ENCODE assay signal across 12 cellular contexts in the genomic region with DNA sequence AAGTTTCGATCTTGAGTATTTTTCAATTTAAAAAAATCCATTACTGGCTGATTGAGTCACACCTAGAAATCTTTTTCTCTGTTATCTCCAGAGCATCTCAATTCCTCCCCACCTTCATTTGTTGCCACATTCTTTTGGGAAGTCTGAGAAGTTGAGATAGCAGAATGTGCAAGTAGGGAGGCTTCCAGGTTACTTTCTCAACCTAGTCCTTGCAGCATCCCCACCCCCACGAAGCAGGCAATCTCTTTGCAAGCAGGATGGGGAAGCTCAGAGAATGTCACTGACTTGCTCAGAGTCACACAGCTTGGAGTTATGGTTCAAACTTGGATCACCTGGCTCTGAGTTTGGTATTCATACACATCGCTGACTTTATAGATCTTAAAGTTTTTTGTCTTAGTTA. TPM values are rescaled to one million over a fixed set of nuclear protein-coding genes. Genes with fewer than 3 reads are reported as not detected.
DNase-seq lines count a peak whose midpoint lies in the region; ATAC-seq and TF ChIP-seq lines count a peak whose summit lies in the region.
"Had no signal": no experiment of that assay in that cellular context is flagged by ENCODE, and none has a peak within 500 bp of the region (broad histone marks: within the 10 kb centered on the region; RNA-seq: fewer than 3 reads in every experiment).

No MANE protein-coding gene starts in this region.

- CTCF ChIA-PET in AG04450 (lab: Charles Lee): interaction anchor here (0.5 to 4.1 kb wide), 4 partner anchors 9 to 291 kb away, joined by 3 to 22 read pairs (median 4); no protein-coding TSS in a partner anchor
- CTCF ChIA-PET in naive thymus-derived CD4-positive, alpha-beta T cell (lab: Charles Lee): interaction anchor here (1.0 to 1.8 kb wide), 6 partner anchors 11 to 256 kb away, joined by 3 to 10 read pairs (median 4); no protein-coding TSS in a partner anchor

- POLR2A ChIA-PET in AG04450 (lab: Yijun Ruan, JAX): interaction anchor here (1.8 to 2.0 kb wide), 3 partner anchors 12 to 189 kb away, joined by 6 to 15 read pairs (median 6); no protein-coding TSS in a partner anchor
- POLR2A ChIA-PET in naive thymus-derived CD4-positive, alpha-beta T cell (lab: Charles Lee): interaction anchor here (0.9 to 6.7 kb wide), 13 partner anchors 11 to 275 kb away, joined by 3 to 48 read pairs (median 3); a partner anchor contains a TSS

- peaks cover 48% of the 10 kb centered on the region for H3K4me1 Mint-ChIP-seq in activated naive CD8-positive, alpha-beta T cell treated with anti-CD3 and anti-CD28 coated beads, Interleukin-2, amount 50 U/mL, for 24 hours
- H3K4me1 Mint-ChIP-seq in naive thymus-derived CD4-positive, alpha-beta T cell: peaks cover 27 to 56% (median 46%) of the 10 kb centered on the region in 7 donors

- ATAC-seq in activated naive CD8-positive, alpha-beta T cell treated with anti-CD3 and anti-CD28 coated beads, Interleukin-2, amount 50 U/mL, for 24 hours: no peak
- ATAC-seq in naive thymus-derived CD4-positive, alpha-beta T cell: no peak

- H3K9ac ChIP-seq in GM23248: peak overlapping the region; percentile 78

- peaks cover 35% of the 10 kb centered on the region for H3F3A ChIP-seq in GM23248 (ENCODE audit: insufficient read depth)

- H3K27ac ChIP-seq in AG04450 (ENCODE audit: low read depth, low read length): peak overlapping the region; percentile 92
- peak overlapping the region; percentile 97 for H3K27ac ChIP-seq in GM23248
- H3K27ac ChIP-seq in naive thymus-derived CD4-positive, alpha-beta T cell (ENCODE audit: low read depth, low read length): peak overlapping the region; percentile 70

- no peaks in the 10 kb centered on the region for H3K79me2 ChIP-seq in GM23248 (ENCODE audit: insufficient read depth)

- DNase-seq in AG04450 (ENCODE audit: low read depth, low spot score) (no peak), GM23248 (no peak), NCI-H2081 treated with DMSO at 0.1 percent for 48 hours (lab: John Stamatoyannopoulos, UW) (no peak), glomerular visceral epithelial cell (ENCODE audit: extremely low spot score) (no peak), NCI-H1436 (lab: John Stamatoyannopoulos, UW) (no peak)
- DNase-seq in activated naive CD8-positive, alpha-beta T cell treated with anti-CD3 and anti-CD28 coated beads, Interleukin-2, amount 50 U/mL, for 24 hours: no peak
- DNase-seq in naive thymus-derived CD4-positive, alpha-beta T cell: peak in 1 of 9 donors; percentile 19
- DNase-seq in effector CD8-positive, alpha-beta T cell (lab: John Stamatoyannopoulos, UW): no peak
- DNase-seq: NCI-H524, SIG-M5 had no signal

- H3K27me3 ChIP-seq in AG04450 (ENCODE audit: control insufficient read depth, insufficient read depth, low read length) (no peaks in the 10 kb centered on the region), GM23248 (replicated peaks; ENCODE audit: insufficient read depth) (no peaks in the 10 kb centered on the region)
- H3K27me3 ChIP-seq in naive thymus-derived CD4-positive, alpha-beta T cell (ENCODE audit: control insufficient read depth in 2 of 2, insufficient read depth in 2 of 2, low read length in 2 of 2): no peaks in the 10 kb centered on the region
- H3K27me3 ChIP-seq: breast epithelium, suprapubic skin had no signal

- no peak for TF ChIP-seq CTCF in AG04450 (IDR thresholded peaks at IDR 0.05; ENCODE audit: low read depth, low read length)

- 91 to 97% methylated on average over 3 of the region's 3 CpGs for WGBS in GM23248 (ENCODE audit: low coverage in 1 of 2, low lambda C conversion rate in 2 of 2, missing lambda C conversion rate in 2 of 2), 2 experiments

- H3K9me2 ChIP-seq in GM23248 (ENCODE audit: insufficient read depth): no peaks in the 10 kb centered on the region

- H3K4me3 Mint-ChIP-seq in activated naive CD8-positive, alpha-beta T cell treated with anti-CD3 and anti-CD28 coated beads, Interleukin-2, amount 50 U/mL, for 24 hours: peak overlapping the region; percentile 61
- peak overlapping the region; percentile 41 to 76 (median 70) for H3K4me3 Mint-ChIP-seq in naive thymus-derived CD4-positive, alpha-beta T cell

- H2AFZ ChIP-seq in GM23248: peak overlapping the region; percentile 77; the same call in 1 of the 2 replicates

- H3K9me3 Mint-ChIP-seq in activated naive CD8-positive, alpha-beta T cell treated with anti-CD3 and anti-CD28 coated beads, Interleukin-2, amount 50 U/mL, for 24 hours: no peaks in the 10 kb centered on the region
- peaks cover 0 to 2% (median 0%) of the 10 kb centered on the region in 11 donors for H3K9me3 Mint-ChIP-seq in naive thymus-derived CD4-positive, alpha-beta T cell

- H3K36me3 Mint-ChIP-seq in activated naive CD8-positive, alpha-beta T cell treated with anti-CD3 and anti-CD28 coated beads, Interleukin-2, amount 50 U/mL, for 24 hours (ENCODE audit: low read depth): no peaks in the 10 kb centered on the region
- peaks cover 0 to 3% (median 0%) of the 10 kb centered on the region in 5 donors for H3K36me3 Mint-ChIP-seq in naive thymus-derived CD4-positive, alpha-beta T cell

- intact Hi-C loops in naive thymus-derived CD4-positive, alpha-beta T cell (cut with micrococcal nuclease): loop anchor here (1.0 to 5.0 kb wide), 4 partner anchors 11 to 274 kb away; a partner anchor contains a TSS

- H3K9me3 ChIP-seq in AG04450 (ENCODE audit: control insufficient read depth, insufficient read depth, low read length): no peaks in the 10 kb centered on the region
- H3K9me3 ChIP-seq in GM23248 (ENCODE audit: low read depth): no peaks in the 10 kb centered on the region
- no peaks in the 10 kb centered on the region for H3K9me3 ChIP-seq in naive thymus-derived CD4-positive, alpha-beta T cell (ENCODE audit: control insufficient read depth in 2 of 3, low read length in 3 of 3)
- H3K9me3 ChIP-seq: breast epithelium, suprapubic skin had no signal

- no peaks in the 10 kb centered on the region for H3K27me3 Mint-ChIP-seq in activated naive CD8-positive, alpha-beta T cell treated with anti-CD3 and anti-CD28 coated beads, Interleukin-2, amount 50 U/mL, for 24 hours
- H3K27me3 Mint-ChIP-seq in naive thymus-derived CD4-positive, alpha-beta T cell: no peaks in the 10 kb centered on the region

- no peak overlapping the region for H3K4me3 ChIP-seq in AG04450 (ENCODE audit: low read depth, low read length)
- 0 out of 2 replicates have a peak overlapping the region, but pooled peaks have one; percentile 53 for H3K4me3 ChIP-seq in GM23248
- H3K4me3 ChIP-seq in naive thymus-derived CD4-positive, alpha-beta T cell (ENCODE audit: low read length): no peak overlapping the region
- H3K4me3 ChIP-seq: breast epithelium, suprapubic skin had no signal

- in situ Hi-C loops in GM23248 (cut with MboI): no loop called here

- H3K27ac Mint-ChIP-seq in activated naive CD8-positive, alpha-beta T cell treated with anti-CD3 and anti-CD28 coated beads, Interleukin-2, amount 50 U/mL, for 24 hours: peak overlapping the region; percentile 92
- H3K27ac Mint-ChIP-seq in naive thymus-derived CD4-positive, alpha-beta T cell: peak overlapping the region; percentile 91 to 98 (median 93)

- peaks cover 45% of the 10 kb centered on the region for H3K4me1 ChIP-seq in GM23248 (ENCODE audit: insufficient read depth)
- H3K4me1 ChIP-seq in naive thymus-derived CD4-positive, alpha-beta T cell (ENCODE audit: control insufficient read depth in 2 of 2, insufficient read depth in 2 of 2, low read length in 2 of 2): peaks cover 24 to 40% of the 10 kb centered on the region in 2 donors

- H4K20me1 ChIP-seq in GM23248 (ENCODE audit: insufficient read depth): no peaks in the 10 kb centered on the region

- H3K36me3 ChIP-seq in GM23248 (ENCODE audit: low read depth): no peaks in the 10 kb centered on the region
- H3K36me3 ChIP-seq in naive thymus-derived CD4-positive, alpha-beta T cell (ENCODE audit: control insufficient read depth in 2 of 3, insufficient read depth in 3 of 3, low read length in 3 of 3): no peaks in the 10 kb centered on the region
- H3K36me3 ChIP-seq: breast epithelium, suprapubic skin had no signal

- H3K4me2 ChIP-seq in GM23248 (ENCODE audit: unreplicated experiment): peak overlapping the region; percentile 80

RNA-seq across cellular contexts. Expression of a gene that starts 26.0 kb away (rescaled TPM):
- polyA plus RNA-seq in AG04450 (2011; rRNA removed) (19.5 and 25.2 TPM in 2 replicates), GM23248 (2016; fragmentation: Nextera tagmentation; extraction: Ambion mirVana) (29.7 and 31.2 TPM in 2 replicates)
- 24.9 and 39.1 TPM in 2 replicates for polyA minus RNA-seq in AG04450 (2011; rRNA and poly(A)+ RNA removed)
- 31.7 and 32.3 TPM in 2 replicates for total RNA-seq in GM23248 (2014; rRNA removed; shearing (Covaris generic))
- total RNA-seq in naive thymus-derived CD4-positive, alpha-beta T cell: 10 to 100 TPM; 18.2 to 25.2 (median 22.2) TPM
- polyA plus RNA-seq in naive thymus-derived CD4-positive, alpha-beta T cell: 10 to 100 TPM; 16.2 to 37.6 TPM
